34 cellular contexts compared by ENCODE assay signal in genomic region chr9:93786204-93786603, GRCh38.
"Had no signal": no experiment of that assay in that cellular context is flagged by ENCODE, and none has a peak within 500 bp of the region (broad histone marks: within the 10 kb centered on the region; RNA-seq: fewer than 3 reads in every experiment).

No MANE protein-coding gene starts in this region.

- DNase-seq: Karpas-422, Kasumi-1, MG63, MV-4-11, NCI-H1048, NCI-H1092, NCI-H1092 treated with DMSO at 0.1 percent for 48 hours, NCI-H1105, NCI-H1105 treated with DMSO at 0.1 percent for 48 hours, NCI-H1417, NCI-H1417 treated with DMSO at 0.1 percent for 48 hours, NCI-H1436, NCI-H1436 treated with DMSO at 0.1 percent for 48 hours, NCI-H146, NCI-H1694, NCI-H1694 treated with DMSO at 0.1 percent for 48 hours, NCI-H187, NCI-H187 treated with DMSO at 0.1 percent for 48 hours, NCI-H1930, NCI-H2029, NCI-H2029 treated with DMSO at 0.1 percent for 48 hours, NCI-H2081, NCI-H2081 treated with DMSO at 0.1 percent for 48 hours, NCI-H2107, NCI-H2171, NCI-H2171 treated with DMSO at 0.1 percent for 48 hours, NCI-H2227 treated with DMSO at 0.1 percent for 48 hours, NCI-H226, NCI-H345, NCI-H446, NCI-H446 treated with DMSO at 0.1 percent for 48 hours, NCI-H510A, NCI-H510A treated with DMSO at 0.1 percent for 48 hours, NCI-H524 had no signal

- H3K4me3 ChIP-seq: MG63 had no signal

- H3K9me3 ChIP-seq: MG63 had no signal

- H3K36me3 ChIP-seq: MG63 had no signal

- H3K27me3 ChIP-seq: MG63 had no signal
